1 cellular context compared by ENCODE assay signal in the genomic region with DNA sequence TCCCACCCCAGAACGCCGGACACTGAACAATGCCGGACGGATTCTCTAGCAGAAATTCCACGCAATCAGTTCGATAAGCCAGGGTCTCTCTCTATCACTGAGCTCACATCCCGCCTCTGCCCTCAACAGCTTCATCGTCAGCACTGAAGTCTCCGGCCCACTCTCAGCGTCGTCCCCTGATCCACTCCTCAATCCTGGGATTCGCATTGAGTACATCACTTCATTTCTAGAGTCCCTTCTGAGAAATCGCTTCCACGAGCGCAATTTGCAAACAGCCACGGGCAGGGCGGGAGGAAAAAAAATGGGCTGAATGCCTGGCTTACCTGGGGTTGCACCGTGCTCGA.
TF ChIP-seq lines count a peak whose summit lies in the region.

No MANE protein-coding gene starts in this region.

TF ChIP-seq in liver, 16 proteins besides CTCF, POLR2A, EP300 and RAD21 (continued from another document):
- TF ChIP-seq, protein P1, sequence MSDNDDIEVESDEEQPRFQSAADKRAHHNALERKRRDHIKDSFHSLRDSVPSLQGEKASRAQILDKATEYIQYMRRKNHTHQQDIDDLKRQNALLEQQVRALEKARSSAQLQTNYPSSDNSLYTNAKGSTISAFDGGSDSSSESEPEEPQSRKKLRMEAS (IDR thresholded peaks at IDR 0.05), result no peak
- TF ChIP-seq TAF1 (conservative IDR thresholded peaks at IDR 0.05), result no peak
- TF ChIP-seq, protein P2, sequence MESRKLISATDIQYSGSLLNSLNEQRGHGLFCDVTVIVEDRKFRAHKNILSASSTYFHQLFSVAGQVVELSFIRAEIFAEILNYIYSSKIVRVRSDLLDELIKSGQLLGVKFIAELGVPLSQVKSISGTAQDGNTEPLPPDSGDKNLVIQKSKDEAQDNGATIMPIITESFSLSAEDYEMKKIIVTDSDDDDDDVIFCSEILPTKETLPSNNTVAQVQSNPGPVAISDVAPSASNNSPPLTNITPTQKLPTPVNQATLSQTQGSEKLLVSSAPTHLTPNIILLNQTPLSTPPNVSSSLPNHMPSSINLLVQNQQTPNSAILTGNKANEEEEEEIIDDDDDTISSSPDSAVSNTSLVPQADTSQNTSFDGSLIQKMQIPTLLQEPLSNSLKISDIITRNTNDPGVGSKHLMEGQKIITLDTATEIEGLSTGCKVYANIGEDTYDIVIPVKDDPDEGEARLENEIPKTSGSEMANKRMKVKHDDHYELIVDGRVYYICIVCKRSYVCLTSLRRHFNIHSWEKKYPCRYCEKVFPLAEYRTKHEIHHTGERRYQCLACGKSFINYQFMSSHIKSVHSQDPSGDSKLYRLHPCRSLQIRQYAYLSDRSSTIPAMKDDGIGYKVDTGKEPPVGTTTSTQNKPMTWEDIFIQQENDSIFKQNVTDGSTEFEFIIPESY (IDR thresholded peaks at IDR 0.05), result no peak
- no peak for TF ChIP-seq HNF4A (conservative IDR thresholded peaks at IDR 0.05)
- TF ChIP-seq HNF4G (IDR thresholded peaks at IDR 0.05), result no peak
- TF ChIP-seq FOXA1 (IDR thresholded peaks at IDR 0.05), result no peak
- no peak for TF ChIP-seq JUND (IDR thresholded peaks at IDR 0.05)
- TF ChIP-seq, protein P3, sequence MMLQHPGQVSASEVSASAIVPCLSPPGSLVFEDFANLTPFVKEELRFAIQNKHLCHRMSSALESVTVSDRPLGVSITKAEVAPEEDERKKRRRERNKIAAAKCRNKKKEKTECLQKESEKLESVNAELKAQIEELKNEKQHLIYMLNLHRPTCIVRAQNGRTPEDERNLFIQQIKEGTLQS (IDR thresholded peaks at IDR 0.05), result no peak
- TF ChIP-seq EGR1 (IDR thresholded peaks at IDR 0.05; ENCODE audit: low read depth in 2 of 2), result no peak
TF ChIP-seq in liver: peak in this region for 0.
